In the genomic region with DNA sequence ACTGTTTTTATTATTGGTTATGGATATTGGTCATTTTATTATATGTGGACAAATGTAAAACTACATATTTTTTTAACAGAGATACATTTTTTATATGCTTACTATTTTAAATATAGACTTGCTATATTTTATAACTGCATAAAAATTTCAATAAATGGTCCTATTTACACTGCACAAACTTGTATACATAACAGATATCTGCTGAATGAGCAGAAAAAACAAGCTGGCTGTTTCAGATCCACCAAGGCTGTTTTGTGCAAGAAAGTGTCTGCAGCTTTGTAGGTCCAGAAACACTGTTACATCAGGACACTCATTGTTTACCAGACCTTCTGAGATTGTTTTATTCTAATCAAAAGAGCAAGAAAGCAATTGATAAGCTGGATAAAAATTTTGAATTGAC, we compare ENCODE assay signal across 25 cellular contexts.
"Had no signal": no experiment of that assay in that cellular context is flagged by ENCODE, and none has a peak within 500 bp of the region (broad histone marks: within the 10 kb centered on the region; RNA-seq: fewer than 3 reads in every experiment).

No MANE protein-coding gene starts in this region.

- H3K36me3 ChIP-seq: left ventricle myocardium inferior, ovary, prostate gland, sigmoid colon, spleen, thyroid gland, transverse colon, upper lobe of right lung had no signal

- H3K4me3 Mint-ChIP-seq: mesothelial cell of epicardium; naive thymus-derived CD4-positive, alpha-beta T cell; natural killer cell treated with Interleukin-12 subunit alpha and Interleukin-12 subunit beta and Interleukin-15 and Interleukin-18, amount 100 ng/mL, for 72 hours; stimulated activated effector memory CD8-positive, alpha-beta T cell treated with anti-CD3 and anti-CD28 coated beads, Interleukin-12 subunit alpha, Interleukin-12 subunit beta, amount 100 ng/mL, for 72 hours; stimulated activated naive CD8-positive, alpha-beta T cell treated with anti-CD3 and anti-CD28 coated beads, Interleukin-15, Interleukin-2, amounts not matched to agents 100 ng/mL and 50 ng/mL, for 24 hours had no signal

- H3K27me3 Mint-ChIP-seq: naive thymus-derived CD4-positive, alpha-beta T cell; natural killer cell treated with Interleukin-12 subunit alpha and Interleukin-12 subunit beta and Interleukin-15 and Interleukin-18, amount 100 ng/mL, for 72 hours; stimulated activated naive CD8-positive, alpha-beta T cell treated with anti-CD3 and anti-CD28 coated beads, Interleukin-15, Interleukin-2, amounts not matched to agents 100 ng/mL and 50 ng/mL, for 24 hours had no signal

- H3K36me3 Mint-ChIP-seq: mesothelial cell of epicardium; naive thymus-derived CD4-positive, alpha-beta T cell; natural killer cell treated with Interleukin-12 subunit alpha and Interleukin-12 subunit beta and Interleukin-15 and Interleukin-18, amount 100 ng/mL, for 72 hours; stimulated activated effector memory CD8-positive, alpha-beta T cell treated with anti-CD3 and anti-CD28 coated beads, Interleukin-12 subunit alpha, Interleukin-12 subunit beta, amount 100 ng/mL, for 72 hours had no signal

- H3K9me3 ChIP-seq: left ventricle myocardium inferior, mucosa of descending colon, ovary, prostate gland, sigmoid colon, spleen, testis, thyroid gland, transverse colon, upper lobe of right lung had no signal

- ATAC-seq: mucosa of descending colon; naive thymus-derived CD4-positive, alpha-beta T cell; natural killer cell treated with Interleukin-12 subunit alpha and Interleukin-12 subunit beta and Interleukin-15 and Interleukin-18, amount 100 ng/mL, for 72 hours; right cardiac atrium; stimulated activated effector memory CD8-positive, alpha-beta T cell treated with anti-CD3 and anti-CD28 coated beads, Interleukin-12 subunit alpha, Interleukin-12 subunit beta, amount 100 ng/mL, for 72 hours; upper lobe of right lung had no signal

- H3K4me1 Mint-ChIP-seq: naive thymus-derived CD4-positive, alpha-beta T cell; stimulated activated effector memory CD8-positive, alpha-beta T cell treated with anti-CD3 and anti-CD28 coated beads, Interleukin-12 subunit alpha, Interleukin-12 subunit beta, amount 100 ng/mL, for 72 hours had no signal

- H2AFZ ChIP-seq: hepatocyte had no signal

- H3K9me3 Mint-ChIP-seq: mesothelial cell of epicardium; stimulated activated effector memory CD8-positive, alpha-beta T cell treated with anti-CD3 and anti-CD28 coated beads, Interleukin-12 subunit alpha, Interleukin-12 subunit beta, amount 100 ng/mL, for 72 hours; stimulated activated naive CD8-positive, alpha-beta T cell treated with anti-CD3 and anti-CD28 coated beads, Interleukin-15, Interleukin-2, amounts not matched to agents 100 ng/mL and 50 ng/mL, for 24 hours had no signal

- H3K27ac ChIP-seq: hepatocyte, left ventricle myocardium inferior, ovary, prostate gland, sigmoid colon, spleen, testis, thyroid gland, transverse colon, upper lobe of right lung had no signal

- H3K4me1 ChIP-seq: left ventricle myocardium inferior, prostate gland, sigmoid colon, spleen, testis, thyroid gland, transverse colon, upper lobe of right lung had no signal

- H3K4me2 ChIP-seq: hepatocyte had no signal

- DNase-seq: islet precursor cell; left ventricle myocardium inferior; mesendoderm; mucosa of descending colon; naive thymus-derived CD4-positive, alpha-beta T cell; ovary; posterior cingulate gyrus; retina; right cardiac atrium; sigmoid colon; small intestine; spleen; stimulated activated CD4-positive, alpha-beta T cell treated with anti-CD3 and anti-CD28 coated beads, Interleukin-4, amount 100 ng/mL, for 24 hours; stimulated activated naive CD4-positive, alpha-beta T cell; testis; thyroid gland; transverse colon; upper lobe of right lung had no signal

- H3K27ac Mint-ChIP-seq: mesothelial cell of epicardium; naive thymus-derived CD4-positive, alpha-beta T cell; natural killer cell treated with Interleukin-12 subunit alpha and Interleukin-12 subunit beta and Interleukin-15 and Interleukin-18, amount 100 ng/mL, for 72 hours; stimulated activated effector memory CD8-positive, alpha-beta T cell treated with anti-CD3 and anti-CD28 coated beads, Interleukin-12 subunit alpha, Interleukin-12 subunit beta, amount 100 ng/mL, for 72 hours; stimulated activated naive CD8-positive, alpha-beta T cell treated with anti-CD3 and anti-CD28 coated beads, Interleukin-15, Interleukin-2, amounts not matched to agents 100 ng/mL and 50 ng/mL, for 24 hours had no signal

- H3K27me3 ChIP-seq: hepatocyte, ovary, sigmoid colon, spleen, testis, thyroid gland, transverse colon, upper lobe of right lung had no signal

- H3K4me3 ChIP-seq: hepatocyte, left ventricle myocardium inferior, lung, mucosa of descending colon, ovary, prostate gland, sigmoid colon, spleen, testis, thyroid gland, transverse colon had no signal
